11 cellular contexts compared by ENCODE assay signal in genomic region chr2:37287966-37288365, GRCh38. TPM values are rescaled to one million over a fixed set of nuclear protein-coding genes. Genes with fewer than 3 reads are reported as not detected.
A peak's percentile ranks its signal among the peaks of the same experiment; 100 is the strongest.
DNase-seq lines count a peak whose midpoint lies in the region; ATAC-seq and TF ChIP-seq lines count a peak whose summit lies in the region.
"Had no signal": no experiment of that assay in that cellular context is flagged by ENCODE, and none has a peak within 500 bp of the region (broad histone marks: within the 10 kb centered on the region; RNA-seq: fewer than 3 reads in every experiment).

No MANE protein-coding gene starts in this region.

- H3K27me3 ChIP-seq in lung (ENCODE audit: control insufficient read depth, insufficient read depth) = no peaks in the 10 kb centered on the region
- H3K27me3 ChIP-seq: heart left ventricle had no signal

- peak overlapping the region; percentile 69 for H3K27ac Mint-ChIP-seq in T-helper 17 cell
- H3K27ac Mint-ChIP-seq: T-helper 1 cell treated with Interleukin-12 subunit alpha and Interleukin-12 subunit beta and Interleukin-4 antibody, amounts not matched to agents 30 μg/mL and 1 μg/mL, for 36 hours had no signal

- 86 to 90% methylated on average over 2 of the region's 2 CpGs for WGBS in lung, 2 donors

- H3K9me3 ChIP-seq in T-helper 17 cell (ENCODE audit: control insufficient read depth, low read length, poor library complexity, severe bottlenecking) (no peaks in the 10 kb centered on the region), lung (ENCODE audit: control insufficient read depth in 2 of 2, insufficient read depth in 1 of 2, low read length in 1 of 2) (no peaks in the 10 kb centered on the region)
- H3K9me3 ChIP-seq: heart left ventricle had no signal

- H3K4me3 ChIP-seq in HFF-Myc (replicated peaks; ENCODE audit: low read depth, low read length) (no peak overlapping the region), lung (no peak overlapping the region)
- H3K4me3 ChIP-seq: heart left ventricle had no signal

- DNase-seq in NCI-H2107 treated with DMSO at 0.1 percent for 48 hours (lab: John Stamatoyannopoulos, UW; ENCODE audit: unreplicated experiment) (peak; percentile 38), NCI-H2107 (lab: John Stamatoyannopoulos, UW) (no peak), HFF-Myc (ENCODE audit: extremely low read depth, low read depth) (no peak), T-helper 17 cell (no peak), lung (ENCODE audit: low spot score) (no peak), 8988T (no peak)
- DNase-seq: amniotic stem cell, heart left ventricle had no signal

- H3K4me1 ChIP-seq in lung (ENCODE audit: control insufficient read depth in 2 of 2, insufficient read depth in 2 of 2, low read length in 2 of 2) = no peaks in the 10 kb centered on the region

- ATAC-seq in T-helper 17 cell = no peak
- peak; percentile 34 for ATAC-seq in lung (ENCODE audit: insufficient read depth, low FRiP score)
- no peak for ATAC-seq in GM18861 (IDR thresholded peaks at IDR 0.05; ENCODE audit: unreplicated experiment)
- ATAC-seq in GM19397 (IDR thresholded peaks at IDR 0.05; ENCODE audit: unreplicated experiment) = no peak
- ATAC-seq: heart left ventricle had no signal

- peaks cover 4 to 5% of the 10 kb centered on the region in 2 donors for H3K36me3 ChIP-seq in lung (ENCODE audit: control insufficient read depth in 2 of 2, insufficient read depth in 2 of 2, low read length in 2 of 2)

- no peak overlapping the region for H3K4me3 Mint-ChIP-seq in T-helper 17 cell
- H3K4me3 Mint-ChIP-seq: T-helper 1 cell treated with Interleukin-12 subunit alpha and Interleukin-12 subunit beta and Interleukin-4 antibody, amounts not matched to agents 30 μg/mL and 1 μg/mL, for 36 hours had no signal

- no peaks in the 10 kb centered on the region for H3K27me3 Mint-ChIP-seq in T-helper 17 cell

- peaks cover 10% of the 10 kb centered on the region for H3K36me3 Mint-ChIP-seq in T-helper 17 cell (ENCODE audit: low read depth)

- peaks cover 10% of the 10 kb centered on the region for H3K4me1 Mint-ChIP-seq in T-helper 17 cell

- TF ChIP-seq CTCF in HFF-Myc (IDR thresholded peaks at IDR 0.05; ENCODE audit: low read depth, low read length, missing control alignments) (peak; percentile 7), lung (IDR thresholded peaks at IDR 0.05; ENCODE audit: control extremely low read depth, extremely low read depth) (no peak)

- H3K27ac ChIP-seq in lung (ENCODE audit: low read depth in 1 of 2, low read length in 1 of 2) = no peak overlapping the region
- H3K27ac ChIP-seq: heart left ventricle had no signal

RNA-seq across cellular contexts. Expression of gene PRKD3, which starts 36.7 kb away (rescaled TPM):
- 10 to 100 TPM; 25.4 to 27.0 TPM for total RNA-seq in T-helper 17 cell
- 10 to 100 TPM; 33.5 to 60.8 TPM for total RNA-seq in lung
- 10 to 100 TPM in 1 of 2 donors, 1 to 10 TPM in 1; 6.4 to 11.6 TPM for polyA plus RNA-seq in lung

RNA-seq across cellular contexts. Expression of gene QPCT, which starts 56.5 kb away (rescaled TPM):
- total RNA-seq in T-helper 17 cell = 1 to 10 TPM in 1 of 2 donors, under 1 TPM in 1; 0.78 to 1.0 TPM
- total RNA-seq in lung = 1 to 10 TPM; 5.8 to 9.1 TPM
- polyA plus RNA-seq in lung = 10 to 100 TPM in 1 of 2 donors, 1 to 10 TPM in 1; 3.0 to 34.1 TPM

RNA-seq across cellular contexts. Expression of gene NDUFAF7, which starts 56.5 kb away (rescaled TPM):
- total RNA-seq in T-helper 17 cell (10 to 100 TPM; 22.3 to 23.2 TPM), lung (10 to 100 TPM; 13.1 to 25.3 TPM)
- 10 to 100 TPM in 1 of 2 donors, 1 to 10 TPM in 1; 9.2 to 16.4 TPM for polyA plus RNA-seq in lung

RNA-seq across cellular contexts. Expression of gene CEBPZ, which starts 56.6 kb away (rescaled TPM):
- total RNA-seq in T-helper 17 cell (10 to 100 TPM; 39.8 to 72.2 TPM), lung (10 to 100 TPM; 36.7 to 51.3 TPM)
- polyA plus RNA-seq in lung = 10 to 100 TPM; 38.6 to 66.7 TPM
